Comparison of ENCODE assay signal across 1 cellular context in the genomic region with DNA sequence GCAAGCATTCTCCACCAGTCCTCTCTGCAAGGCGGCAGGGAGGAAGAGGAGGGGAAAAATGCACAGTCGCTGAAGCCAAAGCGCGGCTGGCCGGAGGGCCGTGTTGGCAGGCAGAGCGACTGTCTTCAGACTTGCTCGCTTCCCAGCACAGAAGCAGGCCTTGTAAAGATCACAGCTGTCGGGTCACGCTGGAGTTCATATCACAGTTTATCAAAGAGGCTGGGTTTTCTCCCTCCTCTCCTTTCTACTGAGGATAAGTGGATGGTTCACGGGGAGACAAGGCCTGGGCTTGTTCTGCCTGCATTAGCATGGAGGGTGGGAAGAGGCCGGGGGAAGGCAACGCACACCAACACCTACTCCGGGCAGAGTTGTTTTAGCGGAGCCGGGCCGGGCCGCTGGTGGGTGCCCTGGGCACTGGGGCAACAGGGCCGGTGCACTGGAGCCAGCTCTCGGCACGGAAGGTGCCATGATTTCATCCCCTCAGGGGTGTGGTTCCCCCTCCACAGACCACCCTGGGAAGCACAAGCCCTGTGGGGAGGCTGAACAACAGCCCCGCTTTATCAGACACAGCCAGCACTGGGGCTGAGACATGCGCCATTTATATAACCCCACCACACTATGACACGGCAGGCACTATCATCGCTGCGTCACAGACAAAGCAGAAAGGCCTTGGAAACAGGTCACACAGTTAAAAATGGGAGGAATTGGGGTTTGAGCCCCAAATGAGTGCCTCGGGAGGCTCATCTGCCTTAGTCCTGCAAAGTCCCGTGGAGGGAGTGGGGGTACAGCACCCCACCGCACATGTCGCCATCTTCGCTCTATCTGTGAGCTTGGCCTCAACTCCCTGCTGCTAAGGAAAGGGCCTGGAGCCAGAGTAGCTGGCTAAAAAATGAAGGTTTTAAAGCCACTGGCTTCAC.
TF ChIP-seq lines count a peak whose summit lies in the region.

No MANE protein-coding gene starts in this region.

TF ChIP-seq in HepG2, 621 proteins besides CTCF, POLR2A, EP300 and RAD21 (continued from another document and continues in another):
- TF ChIP-seq, protein P1, sequence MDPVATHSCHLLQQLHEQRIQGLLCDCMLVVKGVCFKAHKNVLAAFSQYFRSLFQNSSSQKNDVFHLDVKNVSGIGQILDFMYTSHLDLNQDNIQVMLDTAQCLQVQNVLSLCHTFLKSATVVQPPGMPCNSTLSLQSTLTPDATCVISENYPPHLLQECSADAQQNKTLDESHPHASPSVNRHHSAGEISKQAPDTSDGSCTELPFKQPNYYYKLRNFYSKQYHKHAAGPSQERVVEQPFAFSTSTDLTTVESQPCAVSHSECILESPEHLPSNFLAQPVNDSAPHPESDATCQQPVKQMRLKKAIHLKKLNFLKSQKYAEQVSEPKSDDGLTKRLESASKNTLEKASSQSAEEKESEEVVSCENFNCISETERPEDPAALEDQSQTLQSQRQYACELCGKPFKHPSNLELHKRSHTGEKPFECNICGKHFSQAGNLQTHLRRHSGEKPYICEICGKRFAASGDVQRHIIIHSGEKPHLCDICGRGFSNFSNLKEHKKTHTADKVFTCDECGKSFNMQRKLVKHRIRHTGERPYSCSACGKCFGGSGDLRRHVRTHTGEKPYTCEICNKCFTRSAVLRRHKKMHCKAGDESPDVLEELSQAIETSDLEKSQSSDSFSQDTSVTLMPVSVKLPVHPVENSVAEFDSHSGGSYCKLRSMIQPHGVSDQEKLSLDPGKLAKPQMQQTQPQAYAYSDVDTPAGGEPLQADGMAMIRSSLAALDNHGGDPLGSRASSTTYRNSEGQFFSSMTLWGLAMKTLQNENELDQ (CRISPR knock-in tag; IDR thresholded peaks at IDR 0.05; ENCODE audit: borderline replicate concordance), result 0 out of 2 replicates have a peak, but pooled peaks have one; percentile 22
- TF ChIP-seq PREB (CRISPR knock-in tag; IDR thresholded peaks at IDR 0.05), result no peak
- TF ChIP-seq AHR (CRISPR knock-in tag; IDR thresholded peaks at IDR 0.05), result peak; percentile 27; the same call in 1 of the 2 replicates
- peak; percentile 86; the same call in 1 of the 2 replicates for TF ChIP-seq CAMTA2 (CRISPR knock-in tag; IDR thresholded peaks at IDR 0.05; ENCODE audit: borderline replicate concordance)
- no peak for TF ChIP-seq ZNF709 (CRISPR knock-in tag; IDR thresholded peaks at IDR 0.05)
- no peak for TF ChIP-seq EED (CRISPR knock-in tag; IDR thresholded peaks at IDR 0.05)
- no peak; the same call in 1 of the 2 replicates for TF ChIP-seq ZBTB46 (CRISPR knock-in tag; IDR thresholded peaks at IDR 0.05; ENCODE audit: borderline replicate concordance)
- no peak for TF ChIP-seq WIZ (CRISPR knock-in tag; IDR thresholded peaks at IDR 0.05)
- TF ChIP-seq, protein P2, sequence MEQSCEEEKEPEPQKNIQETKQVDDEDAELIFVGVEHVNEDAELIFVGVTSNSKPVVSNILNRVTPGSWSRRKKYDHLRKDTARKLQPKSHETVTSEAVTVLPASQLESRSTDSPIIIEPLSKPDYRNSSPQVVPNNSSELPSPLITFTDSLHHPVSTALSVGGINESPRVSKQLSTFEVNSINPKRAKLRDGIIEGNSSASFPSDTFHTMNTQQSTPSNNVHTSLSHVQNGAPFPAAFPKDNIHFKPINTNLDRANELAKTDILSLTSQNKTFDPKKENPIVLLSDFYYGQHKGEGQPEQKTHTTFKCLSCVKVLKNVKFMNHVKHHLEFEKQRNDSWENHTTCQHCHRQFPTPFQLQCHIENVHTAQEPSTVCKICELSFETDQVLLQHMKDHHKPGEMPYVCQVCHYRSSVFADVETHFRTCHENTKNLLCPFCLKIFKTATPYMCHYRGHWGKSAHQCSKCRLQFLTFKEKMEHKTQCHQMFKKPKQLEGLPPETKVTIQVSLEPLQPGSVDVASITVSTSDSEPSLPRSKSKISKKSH (CRISPR knock-in tag; IDR thresholded peaks at IDR 0.05; ENCODE audit: borderline replicate concordance), result peak; percentile 49; the same call in 1 of the 2 replicates
- 0 out of 2 replicates have a peak, but pooled peaks have one; percentile 55 for TF ChIP-seq ZBTB44 (CRISPR knock-in tag; IDR thresholded peaks at IDR 0.05)
- TF ChIP-seq PHF20 (CRISPR knock-in tag; IDR thresholded peaks at IDR 0.05), result 0 out of 2 replicates have a peak, but pooled peaks have one; percentile 16
- no peak for TF ChIP-seq TBX3 (IDR thresholded peaks at IDR 0.05; ENCODE audit: borderline replicate concordance)
- no peak for TF ChIP-seq CENPX (CRISPR knock-in tag; IDR thresholded peaks at IDR 0.05)
- TF ChIP-seq, protein P3, sequence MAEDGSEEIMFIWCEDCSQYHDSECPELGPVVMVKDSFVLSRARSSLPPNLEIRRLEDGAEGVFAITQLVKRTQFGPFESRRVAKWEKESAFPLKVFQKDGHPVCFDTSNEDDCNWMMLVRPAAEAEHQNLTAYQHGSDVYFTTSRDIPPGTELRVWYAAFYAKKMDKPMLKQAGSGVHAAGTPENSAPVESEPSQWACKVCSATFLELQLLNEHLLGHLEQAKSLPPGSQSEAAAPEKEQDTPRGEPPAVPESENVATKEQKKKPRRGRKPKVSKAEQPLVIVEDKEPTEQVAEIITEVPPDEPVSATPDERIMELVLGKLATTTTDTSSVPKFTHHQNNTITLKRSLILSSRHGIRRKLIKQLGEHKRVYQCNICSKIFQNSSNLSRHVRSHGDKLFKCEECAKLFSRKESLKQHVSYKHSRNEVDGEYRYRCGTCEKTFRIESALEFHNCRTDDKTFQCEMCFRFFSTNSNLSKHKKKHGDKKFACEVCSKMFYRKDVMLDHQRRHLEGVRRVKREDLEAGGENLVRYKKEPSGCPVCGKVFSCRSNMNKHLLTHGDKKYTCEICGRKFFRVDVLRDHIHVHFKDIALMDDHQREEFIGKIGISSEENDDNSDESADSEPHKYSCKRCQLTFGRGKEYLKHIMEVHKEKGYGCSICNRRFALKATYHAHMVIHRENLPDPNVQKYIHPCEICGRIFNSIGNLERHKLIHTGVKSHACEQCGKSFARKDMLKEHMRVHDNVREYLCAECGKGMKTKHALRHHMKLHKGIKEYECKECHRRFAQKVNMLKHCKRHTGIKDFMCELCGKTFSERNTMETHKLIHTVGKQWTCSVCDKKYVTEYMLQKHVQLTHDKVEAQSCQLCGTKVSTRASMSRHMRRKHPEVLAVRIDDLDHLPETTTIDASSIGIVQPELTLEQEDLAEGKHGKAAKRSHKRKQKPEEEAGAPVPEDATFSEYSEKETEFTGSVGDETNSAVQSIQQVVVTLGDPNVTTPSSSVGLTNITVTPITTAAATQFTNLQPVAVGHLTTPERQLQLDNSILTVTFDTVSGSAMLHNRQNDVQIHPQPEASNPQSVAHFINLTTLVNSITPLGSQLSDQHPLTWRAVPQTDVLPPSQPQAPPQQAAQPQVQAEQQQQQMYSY (CRISPR knock-in tag; IDR thresholded peaks at IDR 0.05), result no peak
- no peak for TF ChIP-seq SIX1 (CRISPR knock-in tag; IDR thresholded peaks at IDR 0.05; ENCODE audit: borderline replicate concordance)
- TF ChIP-seq ZNF687 (CRISPR knock-in tag; IDR thresholded peaks at IDR 0.05), result peak; percentile 85
- TF ChIP-seq, protein P4, sequence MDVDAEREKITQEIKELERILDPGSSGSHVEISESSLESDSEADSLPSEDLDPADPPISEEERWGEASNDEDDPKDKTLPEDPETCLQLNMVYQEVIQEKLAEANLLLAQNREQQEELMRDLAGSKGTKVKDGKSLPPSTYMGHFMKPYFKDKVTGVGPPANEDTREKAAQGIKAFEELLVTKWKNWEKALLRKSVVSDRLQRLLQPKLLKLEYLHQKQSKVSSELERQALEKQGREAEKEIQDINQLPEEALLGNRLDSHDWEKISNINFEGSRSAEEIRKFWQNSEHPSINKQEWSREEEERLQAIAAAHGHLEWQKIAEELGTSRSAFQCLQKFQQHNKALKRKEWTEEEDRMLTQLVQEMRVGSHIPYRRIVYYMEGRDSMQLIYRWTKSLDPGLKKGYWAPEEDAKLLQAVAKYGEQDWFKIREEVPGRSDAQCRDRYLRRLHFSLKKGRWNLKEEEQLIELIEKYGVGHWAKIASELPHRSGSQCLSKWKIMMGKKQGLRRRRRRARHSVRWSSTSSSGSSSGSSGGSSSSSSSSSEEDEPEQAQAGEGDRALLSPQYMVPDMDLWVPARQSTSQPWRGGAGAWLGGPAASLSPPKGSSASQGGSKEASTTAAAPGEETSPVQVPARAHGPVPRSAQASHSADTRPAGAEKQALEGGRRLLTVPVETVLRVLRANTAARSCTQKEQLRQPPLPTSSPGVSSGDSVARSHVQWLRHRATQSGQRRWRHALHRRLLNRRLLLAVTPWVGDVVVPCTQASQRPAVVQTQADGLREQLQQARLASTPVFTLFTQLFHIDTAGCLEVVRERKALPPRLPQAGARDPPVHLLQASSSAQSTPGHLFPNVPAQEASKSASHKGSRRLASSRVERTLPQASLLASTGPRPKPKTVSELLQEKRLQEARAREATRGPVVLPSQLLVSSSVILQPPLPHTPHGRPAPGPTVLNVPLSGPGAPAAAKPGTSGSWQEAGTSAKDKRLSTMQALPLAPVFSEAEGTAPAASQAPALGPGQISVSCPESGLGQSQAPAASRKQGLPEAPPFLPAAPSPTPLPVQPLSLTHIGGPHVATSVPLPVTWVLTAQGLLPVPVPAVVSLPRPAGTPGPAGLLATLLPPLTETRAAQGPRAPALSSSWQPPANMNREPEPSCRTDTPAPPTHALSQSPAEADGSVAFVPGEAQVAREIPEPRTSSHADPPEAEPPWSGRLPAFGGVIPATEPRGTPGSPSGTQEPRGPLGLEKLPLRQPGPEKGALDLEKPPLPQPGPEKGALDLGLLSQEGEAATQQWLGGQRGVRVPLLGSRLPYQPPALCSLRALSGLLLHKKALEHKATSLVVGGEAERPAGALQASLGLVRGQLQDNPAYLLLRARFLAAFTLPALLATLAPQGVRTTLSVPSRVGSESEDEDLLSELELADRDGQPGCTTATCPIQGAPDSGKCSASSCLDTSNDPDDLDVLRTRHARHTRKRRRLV (CRISPR knock-in tag; IDR thresholded peaks at IDR 0.05), result no peak
- TF ChIP-seq ZNF513 (CRISPR knock-in tag; conservative IDR thresholded peaks at IDR 0.05), result no peak
